21 cellular contexts compared by ENCODE assay signal in the genomic region with DNA sequence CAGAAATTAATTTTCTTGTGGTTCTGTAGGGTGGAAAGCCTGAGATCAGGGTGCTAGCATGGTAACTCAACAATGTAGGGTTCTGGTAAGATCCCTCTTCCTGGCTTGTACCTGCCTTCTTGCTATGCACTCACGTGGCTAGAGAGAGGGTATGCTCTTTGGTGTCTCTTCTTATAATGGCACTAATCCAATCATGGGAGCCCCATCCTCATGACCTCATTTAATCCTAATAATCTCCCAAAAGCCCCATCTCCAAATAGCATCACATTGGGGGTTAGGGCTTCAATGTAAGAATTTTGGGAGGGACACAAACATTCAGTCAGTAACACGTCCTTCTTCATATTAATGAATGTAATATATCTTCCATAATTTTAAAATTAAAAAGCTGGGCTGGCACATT. TPM values are rescaled to one million over a fixed set of nuclear protein-coding genes. Genes with fewer than 3 reads are reported as not detected.
DNase-seq lines count a peak whose midpoint lies in the region; ATAC-seq and TF ChIP-seq lines count a peak whose summit lies in the region.
"Had no signal": no experiment of that assay in that cellular context is flagged by ENCODE, and none has a peak within 500 bp of the region (broad histone marks: within the 10 kb centered on the region; RNA-seq: fewer than 3 reads in every experiment).

No MANE protein-coding gene starts in this region.

- no peak overlapping the region for H4K91ac ChIP-seq in IMR-90 (ENCODE audit: insufficient read depth, low read depth, low read length)

- H3K9me3 ChIP-seq in IMR-90 (ENCODE audit: control insufficient read depth, insufficient read depth, low read length), result no peaks in the 10 kb centered on the region; the same call in 1 of the 2 replicates
- no peaks in the 10 kb centered on the region for H3K9me3 ChIP-seq in MG63
- H3K9me3 ChIP-seq: HAP-1 had no signal

- H2BK20ac ChIP-seq in IMR-90 (ENCODE audit: low read depth, low read length), result peak overlapping the region; percentile 36; the same call in 1 of the 2 replicates

- ATAC-seq in IMR-90 (ENCODE audit: low read depth), result no peak
- ATAC-seq in activated naive CD8-positive, alpha-beta T cell treated with anti-CD3 and anti-CD28 coated beads, Interleukin-2, amount 50 U/mL, for 24 hours, result no peak
- ATAC-seq: GM23338 had no signal

- no peak overlapping the region for H3K9ac ChIP-seq in IMR-90 (ENCODE audit: low read depth, low read length)
- H3K9ac ChIP-seq in mesendoderm (ENCODE audit: low read length), result no peak overlapping the region

- H2AK9ac ChIP-seq in IMR-90 (replicated peaks; ENCODE audit: low read depth, low read length, poor library complexity), result no peak overlapping the region

- H3K27me3 ChIP-seq in IMR-90 (ENCODE audit: control insufficient read depth, insufficient read depth, low read length), result no peaks in the 10 kb centered on the region
- no peaks in the 10 kb centered on the region for H3K27me3 ChIP-seq in MG63
- H3K27me3 ChIP-seq in mesendoderm (ENCODE audit: insufficient read depth, low read length, poor library complexity), result no peaks in the 10 kb centered on the region

- H4K8ac ChIP-seq in IMR-90 (ENCODE audit: low read depth in 2 of 2, low read length in 2 of 2) (peak overlapping the region in 1 of 2 experiments; percentile 45; a peak in 1 of 4 replicates), mesendoderm (ENCODE audit: low read depth, low read length) (no peak overlapping the region)

- no peak overlapping the region for H3K18ac ChIP-seq in IMR-90 (ENCODE audit: low read depth, low read length)
- no peak overlapping the region for H3K18ac ChIP-seq in mesendoderm (ENCODE audit: low read length)

- H3K79me1 ChIP-seq in IMR-90 (ENCODE audit: low read depth in 1 of 2, low read length in 2 of 2) (peaks cover 34 to 59% of the 10 kb centered on the region in 2 experiments), mesendoderm (ENCODE audit: low read length) (no peaks in the 10 kb centered on the region)

- no peak overlapping the region for H3K4me3 Mint-ChIP-seq in activated CD4-positive, alpha-beta memory T cell treated with anti-CD3 and anti-CD28 coated beads for 36 hours
- H3K4me3 Mint-ChIP-seq in activated CD4-positive, alpha-beta memory T cell treated with anti-CD3 and anti-CD28 coated beads, Interleukin-2, amount 10 ng/mL, durations not matched to agents 7 days and 5 days, result no peak overlapping the region
- H3K4me3 Mint-ChIP-seq in activated naive CD8-positive, alpha-beta T cell, result no peak overlapping the region
- no peak overlapping the region for H3K4me3 Mint-ChIP-seq in activated naive CD8-positive, alpha-beta T cell treated with anti-CD3 and anti-CD28 coated beads for 36 hours
- H3K4me3 Mint-ChIP-seq in activated naive CD8-positive, alpha-beta T cell treated with anti-CD3 and anti-CD28 coated beads, Interleukin-2, amount 50 U/mL, for 24 hours, result no peak overlapping the region
- H3K4me3 Mint-ChIP-seq: GM23338 had no signal

- H4K5ac ChIP-seq in IMR-90 (ENCODE audit: low read depth, low read length) (no peak overlapping the region), mesendoderm (ENCODE audit: low read length) (no peak overlapping the region)

- H3K79me2 ChIP-seq in mesendoderm (ENCODE audit: control insufficient read depth, insufficient read depth, low read length), result no peaks in the 10 kb centered on the region

- CTCF ChIA-PET in activated CD4-positive, alpha-beta memory T cell treated with anti-CD3 and anti-CD28 coated beads for 36 hours (lab: Charles Lee), result no interaction called here
- CTCF ChIA-PET in activated CD4-positive, alpha-beta memory T cell treated with anti-CD3 and anti-CD28 coated beads, Interleukin-2, amount 10 ng/mL, durations not matched to agents 7 days and 5 days (lab: Charles Lee), result interaction anchor here (0.6 to 1.4 kb wide), 2 partner anchors 10 to 16 kb away, joined by 3 read pairs; no protein-coding TSS in a partner anchor
- CTCF ChIA-PET in IMR-90 (lab: Yijun Ruan, JAX), result no interaction called here

- no peak for TF ChIP-seq RAD21 in IMR-90 (IDR thresholded peaks at IDR 0.05; ENCODE audit: low read length)

- H3K27me3 Mint-ChIP-seq in activated CD4-positive, alpha-beta memory T cell treated with anti-CD3 and anti-CD28 coated beads for 36 hours, result no peaks in the 10 kb centered on the region
- no peaks in the 10 kb centered on the region for H3K27me3 Mint-ChIP-seq in activated CD4-positive, alpha-beta memory T cell treated with anti-CD3 and anti-CD28 coated beads, Interleukin-2, amount 10 ng/mL, durations not matched to agents 7 days and 5 days
- H3K27me3 Mint-ChIP-seq in activated naive CD8-positive, alpha-beta T cell, result no peaks in the 10 kb centered on the region
- no peaks in the 10 kb centered on the region for H3K27me3 Mint-ChIP-seq in activated naive CD8-positive, alpha-beta T cell treated with anti-CD3 and anti-CD28 coated beads for 36 hours
- H3K27me3 Mint-ChIP-seq in activated naive CD8-positive, alpha-beta T cell treated with anti-CD3 and anti-CD28 coated beads, Interleukin-2, amount 50 U/mL, for 24 hours, result no peaks in the 10 kb centered on the region
- H3K27me3 Mint-ChIP-seq: CD8-positive, alpha-beta memory T cell had no signal

- H3K27ac Mint-ChIP-seq in activated CD4-positive, alpha-beta memory T cell treated with anti-CD3 and anti-CD28 coated beads for 36 hours, result peak overlapping the region; percentile 68
- H3K27ac Mint-ChIP-seq in activated CD4-positive, alpha-beta memory T cell treated with anti-CD3 and anti-CD28 coated beads, Interleukin-2, amount 10 ng/mL, durations not matched to agents 7 days and 5 days, result no peak overlapping the region
- peak overlapping the region; percentile 91 for H3K27ac Mint-ChIP-seq in activated naive CD8-positive, alpha-beta T cell
- H3K27ac Mint-ChIP-seq in activated naive CD8-positive, alpha-beta T cell treated with anti-CD3 and anti-CD28 coated beads for 36 hours, result no peak overlapping the region
- H3K27ac Mint-ChIP-seq in activated naive CD8-positive, alpha-beta T cell treated with anti-CD3 and anti-CD28 coated beads, Interleukin-2, amount 50 U/mL, for 24 hours, result peak overlapping the region; percentile 64
- H3K27ac Mint-ChIP-seq: GM23338 had no signal

- peaks cover 14% of the 10 kb centered on the region for H3K9me1 ChIP-seq in IMR-90 (ENCODE audit: insufficient read depth, low read length)

- H3K4ac ChIP-seq in IMR-90 (ENCODE audit: low read depth, low read length) (no peak overlapping the region), mesendoderm (ENCODE audit: low read depth, low read length) (no peak overlapping the region)

- H2BK5ac ChIP-seq in IMR-90 (ENCODE audit: low read depth, low read length, poor library complexity, severe bottlenecking) (no peak overlapping the region), mesendoderm (ENCODE audit: low read length) (no peak overlapping the region)

- intact Hi-C loops in activated CD4-positive, alpha-beta memory T cell treated with anti-CD3 and anti-CD28 coated beads for 36 hours (cut with micrococcal nuclease), result loop anchor here (2.0 to 5.0 kb wide), 3 partner anchors 323 to 488 kb away; a partner anchor contains a TSS
- intact Hi-C loops in IMR-90 (cut with micrococcal nuclease), result no loop called here

- H3K14ac ChIP-seq in IMR-90 (replicated peaks; ENCODE audit: low read depth, low read length), result peak overlapping the region; percentile 43; the same call in 1 of the 2 replicates

- H3K56ac ChIP-seq in IMR-90 (ENCODE audit: extremely low read depth, insufficient read depth, low read length) (no peak overlapping the region), mesendoderm (ENCODE audit: low read length) (no peak overlapping the region)

- peaks cover 34% of the 10 kb centered on the region for H3K36me3 Mint-ChIP-seq in activated CD4-positive, alpha-beta memory T cell treated with anti-CD3 and anti-CD28 coated beads for 36 hours
- peaks cover 70% of the 10 kb centered on the region for H3K36me3 Mint-ChIP-seq in activated CD4-positive, alpha-beta memory T cell treated with anti-CD3 and anti-CD28 coated beads, Interleukin-2, amount 10 ng/mL, durations not matched to agents 7 days and 5 days (ENCODE audit: low read depth)
- peaks cover 28% of the 10 kb centered on the region for H3K36me3 Mint-ChIP-seq in activated naive CD8-positive, alpha-beta T cell
- peaks cover 47% of the 10 kb centered on the region for H3K36me3 Mint-ChIP-seq in activated naive CD8-positive, alpha-beta T cell treated with anti-CD3 and anti-CD28 coated beads for 36 hours
- peaks cover 49% of the 10 kb centered on the region for H3K36me3 Mint-ChIP-seq in activated naive CD8-positive, alpha-beta T cell treated with anti-CD3 and anti-CD28 coated beads, Interleukin-2, amount 50 U/mL, for 24 hours (ENCODE audit: low read depth)

- WGBS in IMR-90 (ENCODE audit: extremely low coverage in 2 of 2, insufficient read length in 1 of 2), 2 experiments, result no CpG with 5 or more reads among the region's 2 CpGs
- no CpG with 5 or more reads among the region's 2 CpGs for WGBS in mesendoderm (ENCODE audit: extremely low coverage, insufficient coverage, low lambda C conversion rate)

- H4K20me1 ChIP-seq in IMR-90 (ENCODE audit: insufficient read depth, low read length), result peaks cover 15% of the 10 kb centered on the region; the same call in 1 of the 2 replicates

- H2BK15ac ChIP-seq in IMR-90 (ENCODE audit: low read depth, low read length), result no peak overlapping the region
- no peak overlapping the region for H2BK15ac ChIP-seq in mesendoderm (replicated peaks; ENCODE audit: low read depth)

- H3K4me1 Mint-ChIP-seq in activated CD4-positive, alpha-beta memory T cell treated with anti-CD3 and anti-CD28 coated beads for 36 hours (ENCODE audit: low read depth), result peaks cover 86% of the 10 kb centered on the region
- peaks cover 84% of the 10 kb centered on the region for H3K4me1 Mint-ChIP-seq in activated CD4-positive, alpha-beta memory T cell treated with anti-CD3 and anti-CD28 coated beads, Interleukin-2, amount 10 ng/mL, durations not matched to agents 7 days and 5 days
- peaks cover 81% of the 10 kb centered on the region for H3K4me1 Mint-ChIP-seq in activated naive CD8-positive, alpha-beta T cell (ENCODE audit: low read depth)
- H3K4me1 Mint-ChIP-seq in activated naive CD8-positive, alpha-beta T cell treated with anti-CD3 and anti-CD28 coated beads for 36 hours, result peaks cover 82% of the 10 kb centered on the region
- H3K4me1 Mint-ChIP-seq in activated naive CD8-positive, alpha-beta T cell treated with anti-CD3 and anti-CD28 coated beads, Interleukin-2, amount 50 U/mL, for 24 hours, result peaks cover 95% of the 10 kb centered on the region

- H3K4me3 ChIP-seq in IMR-90 (ENCODE audit: insufficient read depth, low read depth, low read length) (no peak overlapping the region), MG63 (no peak overlapping the region), mesendoderm (ENCODE audit: low read length) (no peak overlapping the region)
- H3K4me3 ChIP-seq: GM23338, HAP-1 had no signal

- no peak overlapping the region for H3K4me2 ChIP-seq in IMR-90 (ENCODE audit: low read depth, low read length)
- H3K4me2 ChIP-seq in mesendoderm (ENCODE audit: low read length), result no peak overlapping the region
- H3K4me2 ChIP-seq: GM23338 had no signal

- no peak overlapping the region for H3K23ac ChIP-seq in IMR-90 (ENCODE audit: low read depth, low read length)
- no peak overlapping the region for H3K23ac ChIP-seq in mesendoderm (ENCODE audit: low read length)

- POLR2A ChIA-PET in activated CD4-positive, alpha-beta memory T cell treated with anti-CD3 and anti-CD28 coated beads for 36 hours (lab: Charles Lee), result interaction anchor here (1.0 to 4.3 kb wide), 3 partner anchors 15 to 77 kb away, joined by 3 to 85 read pairs (median 3); no protein-coding TSS in a partner anchor
- POLR2A ChIA-PET in activated CD4-positive, alpha-beta memory T cell treated with anti-CD3 and anti-CD28 coated beads, Interleukin-2, amount 10 ng/mL, durations not matched to agents 7 days and 5 days (lab: Charles Lee), result interaction anchor here (1.0 to 1.1 kb wide), 3 partner anchors 9 to 203 kb away, joined by 3 read pairs; no protein-coding TSS in a partner anchor
- POLR2A ChIA-PET in IMR-90 (lab: Charles Lee; ENCODE audit: unreplicated experiment), result no interaction called here

- no peak for TF ChIP-seq POLR2A in IMR-90 (IDR thresholded peaks at IDR 0.05; ENCODE audit: low read depth, low read length)

- dilution Hi-C loops in IMR-90 (cut with HindIII; ENCODE audit: low sequenced_read_pairs, unreplicated experiment), result no loop called here

- H3K36me3 ChIP-seq in IMR-90 (ENCODE audit: control insufficient read depth, insufficient read depth, low read length) (peaks cover 5% of the 10 kb centered on the region), MG63 (peaks cover 26% of the 10 kb centered on the region), mesendoderm (ENCODE audit: control insufficient read depth, insufficient read depth, low read length) (no peaks in the 10 kb centered on the region)
- H3K36me3 ChIP-seq: HAP-1 had no signal

- DNase-seq in activated CD4-positive, alpha-beta memory T cell treated with anti-CD3 and anti-CD28 coated beads for 36 hours, result no peak
- no peak for DNase-seq in activated CD4-positive, alpha-beta memory T cell treated with anti-CD3 and anti-CD28 coated beads, Interleukin-2, amount 10 ng/mL, durations not matched to agents 7 days and 5 days
- DNase-seq in activated naive CD8-positive, alpha-beta T cell treated with anti-CD3 and anti-CD28 coated beads for 36 hours, result no peak
- DNase-seq in IMR-90 (no peak), MG63 (no peak), mesendoderm (no peak)
- no peak for DNase-seq in activated naive CD8-positive, alpha-beta T cell treated with anti-CD3 and anti-CD28 coated beads, Interleukin-2, amount 50 U/mL, for 24 hours
- DNase-seq: CD8-positive, alpha-beta memory T cell; DMS53; EL; GF-D8; KBM-7; NCI-H1092 treated with DMSO at 0.1 percent for 48 hours; NCI-H2029 treated with DMSO at 0.1 percent for 48 hours; NCI-H226; NCI-H510A treated with DMSO at 0.1 percent for 48 hours; NCI-H748 treated with DMSO at 0.1 percent for 48 hours had no signal

- in situ Hi-C loops in IMR-90 (cut with MboI; ENCODE audit: low sequenced_read_pairs), result no loop called here

- no peak overlapping the region for H3K27ac ChIP-seq in IMR-90 (ENCODE audit: insufficient read depth, low read length)
- H3K27ac ChIP-seq in mesendoderm (ENCODE audit: low read depth, low read length), result no peak overlapping the region
- H3K27ac ChIP-seq: C4-2B had no signal

- BruUV-seq in IMR-90 (replicated peaks; lab: Mats Ljungman, UMichigan), result no TSS peak

- H3K9me3 Mint-ChIP-seq in activated CD4-positive, alpha-beta memory T cell treated with anti-CD3 and anti-CD28 coated beads for 36 hours, result peaks cover 5% of the 10 kb centered on the region
- peaks cover 17% of the 10 kb centered on the region for H3K9me3 Mint-ChIP-seq in activated CD4-positive, alpha-beta memory T cell treated with anti-CD3 and anti-CD28 coated beads, Interleukin-2, amount 10 ng/mL, durations not matched to agents 7 days and 5 days
- H3K9me3 Mint-ChIP-seq in activated naive CD8-positive, alpha-beta T cell (ENCODE audit: low read depth), result no peaks in the 10 kb centered on the region
- H3K9me3 Mint-ChIP-seq in activated naive CD8-positive, alpha-beta T cell treated with anti-CD3 and anti-CD28 coated beads for 36 hours, result peaks cover 15% of the 10 kb centered on the region
- peaks cover 17% of the 10 kb centered on the region for H3K9me3 Mint-ChIP-seq in activated naive CD8-positive, alpha-beta T cell treated with anti-CD3 and anti-CD28 coated beads, Interleukin-2, amount 50 U/mL, for 24 hours
- H3K9me3 Mint-ChIP-seq: GM23338 had no signal

- no peak for TF ChIP-seq CTCF in IMR-90 (conservative IDR thresholded peaks at IDR 0.05; ENCODE audit: low read depth, low read length)

- H3K4me1 ChIP-seq in IMR-90 (ENCODE audit: control insufficient read depth, insufficient read depth, low read length) (peaks cover 3% of the 10 kb centered on the region; the same call in 1 of the 2 replicates), mesendoderm (ENCODE audit: control insufficient read depth, low read depth, low read length) (no peaks in the 10 kb centered on the region)

- H2BK120ac ChIP-seq in IMR-90 (ENCODE audit: low read depth, low read length), result no peak overlapping the region
- H2BK120ac ChIP-seq in mesendoderm (ENCODE audit: low read depth, low read length), result no peak overlapping the region

- no peak overlapping the region for H2AFZ ChIP-seq in IMR-90 (replicated peaks; ENCODE audit: low read length, poor library complexity)
- H2AFZ ChIP-seq: GM23338 had no signal

- no peak overlapping the region for H2AK5ac ChIP-seq in IMR-90 (ENCODE audit: low read depth, low read length)
- H2AK5ac ChIP-seq in mesendoderm (ENCODE audit: low read length), result no peak overlapping the region

RNA-seq across cellular contexts. Expression of a gene that starts 39.6 kb away (rescaled TPM):
- 10 to 100 TPM; 21.7 to 25.5 TPM for total RNA-seq in activated CD4-positive, alpha-beta memory T cell treated with anti-CD3 and anti-CD28 coated beads for 36 hours
- 10 to 100 TPM; 23.4 to 25.5 TPM for total RNA-seq in activated CD4-positive, alpha-beta memory T cell treated with anti-CD3 and anti-CD28 coated beads, Interleukin-2, amount 10 ng/mL, durations not matched to agents 7 days and 5 days
- 10 to 100 TPM; 32.1 to 36.3 TPM for total RNA-seq in activated naive CD8-positive, alpha-beta T cell treated with anti-CD3 and anti-CD28 coated beads for 36 hours
- 5.4 and 16.4 TPM in 2 replicates for total RNA-seq in IMR-90 (2012; rRNA removed)
- polyA plus RNA-seq in IMR-90 (2012; rRNA removed), result 9.5 and 10.6 TPM in 2 replicates
- polyA plus RNA-seq in IMR-90 (2012; cell fraction: cytosol; rRNA removed), result 1.3 and 2.1 TPM in 2 replicates
- 2.5 and 20.4 TPM in 2 replicates for polyA plus RNA-seq in IMR-90 (2012; cell fraction: nucleus; rRNA removed; ENCODE audit: low replicate concordance)
- total RNA-seq in MG63 (2014; rRNA removed; shearing (Covaris generic); ENCODE audit: low replicate concordance), result 6.6 and 7.7 TPM in 2 replicates
- polyA plus RNA-seq in mesendoderm (2013, experiment 1 of 2), result 102 TPM
- 100 TPM for polyA plus RNA-seq in mesendoderm (2013, experiment 2 of 2)

Comparison
In these comparisons a context has a peak if more than half of its experiments do, and no peak if none do; other contexts are left out.
1. H3K27ac Mint-ChIP-seq: peak in activated CD4-positive, alpha-beta memory T cell treated with anti-CD3 and anti-CD28 coated beads for 36 hours (single experiment), activated naive CD8-positive, alpha-beta T cell (single experiment) and activated naive CD8-positive, alpha-beta T cell treated with anti-CD3 and anti-CD28 coated beads, Interleukin-2, amount 50 U/mL, for 24 hours (single experiment); none in activated CD4-positive, alpha-beta memory T cell treated with anti-CD3 and anti-CD28 coated beads, Interleukin-2, amount 10 ng/mL, durations not matched to agents 7 days and 5 days (single experiment) and activated naive CD8-positive, alpha-beta T cell treated with anti-CD3 and anti-CD28 coated beads for 36 hours (single experiment).